29 cellular contexts compared by ENCODE assay signal in genomic region chr9:19807182-19807892, GRCh38. TPM values are rescaled to one million over a fixed set of nuclear protein-coding genes. Genes with fewer than 3 reads are reported as not detected.
"Had no signal": no experiment of that assay in that cellular context is flagged by ENCODE, and none has a peak within 500 bp of the region (broad histone marks: within the 10 kb centered on the region; RNA-seq: fewer than 3 reads in every experiment).

No MANE protein-coding gene starts in this region.

- H3K4me1 Mint-ChIP-seq: activated CD8-positive, alpha-beta memory T cell treated with anti-CD3 and anti-CD28 coated beads, Interleukin-2, amount 10 ng/mL, durations not matched to agents 7 days and 5 days; central memory CD8-positive, alpha-beta T cell; natural killer cell; stimulated activated effector memory CD8-positive, alpha-beta T cell treated with anti-CD3 and anti-CD28 coated beads, Interleukin-12 subunit alpha, Interleukin-12 subunit beta, amount 100 ng/mL, for 72 hours had no signal

- H3K36me3 Mint-ChIP-seq: activated CD8-positive, alpha-beta memory T cell treated with anti-CD3 and anti-CD28 coated beads, Interleukin-2, amount 10 ng/mL, durations not matched to agents 7 days and 5 days; activated naive CD4-positive, alpha-beta T cell treated with anti-CD3 and anti-CD28 coated beads, Interleukin-2, amount 50 U/mL, for 72 hours; natural killer cell; stimulated activated effector memory CD8-positive, alpha-beta T cell treated with anti-CD3 and anti-CD28 coated beads, Interleukin-12 subunit alpha, Interleukin-12 subunit beta, amount 100 ng/mL, for 72 hours had no signal

- H3K9me3 Mint-ChIP-seq: dendritic cell treated with granulocyte-macrophage colony-stimulating factor and Interleukin-4, amounts not matched to agents 40 ng/mL and 50 ng/mL, for 4 days had no signal

- ATAC-seq: activated CD8-positive, alpha-beta memory T cell treated with anti-CD3 and anti-CD28 coated beads, Interleukin-2, amount 10 ng/mL, durations not matched to agents 7 days and 5 days; activated CD8-positive, alpha-beta T cell treated with anti-CD3 and anti-CD28 coated beads, Interleukin-2, amount 10 ng/mL, durations not matched to agents 7 days and 5 days; activated naive CD4-positive, alpha-beta T cell treated with anti-CD3 and anti-CD28 coated beads, Interleukin-2, amount 50 U/mL, for 72 hours; left lung; natural killer cell; pancreas; sciatic nerve; stimulated activated effector memory CD8-positive, alpha-beta T cell treated with anti-CD3 and anti-CD28 coated beads, Interleukin-12 subunit alpha, Interleukin-12 subunit beta, amount 100 ng/mL, for 72 hours had no signal

- H3K27me3 ChIP-seq: esophagus squamous epithelium, left lung, pancreas had no signal

- H3K4me1 ChIP-seq: esophagus squamous epithelium, left lung, pancreas, prostate gland had no signal

- H3K4me3 ChIP-seq: esophagus squamous epithelium, hepatocyte, left lung, lung, pancreas, prostate gland, skin epidermis, thoracic aorta had no signal

- H3K27ac ChIP-seq: epithelial cell of prostate, esophagus squamous epithelium, hepatocyte, left lung, pancreas, prostate gland, skin epidermis, thoracic aorta had no signal

- H3K4me2 ChIP-seq: hepatocyte had no signal

- H2AFZ ChIP-seq: hepatocyte had no signal

- H3K36me3 ChIP-seq: esophagus squamous epithelium, left lung, pancreas, prostate gland, thoracic aorta had no signal

- H3K79me2 ChIP-seq: hepatocyte had no signal

- DNase-seq: activated CD8-positive, alpha-beta memory T cell treated with anti-CD3 and anti-CD28 coated beads, Interleukin-2, amount 10 ng/mL, durations not matched to agents 7 days and 5 days; activated CD8-positive, alpha-beta T cell treated with anti-CD3 and anti-CD28 coated beads, Interleukin-2, amount 10 ng/mL, durations not matched to agents 7 days and 5 days; activated naive CD4-positive, alpha-beta T cell; activated T-cell treated with anti-CD3 and anti-CD28 coated beads, Interleukin-2, amount 50 U/mL, for 48 hours; anterior cingulate cortex; effector CD4-positive, alpha-beta T cell; esophagus squamous epithelium; foreskin melanocyte; left lung; mesendoderm; natural killer cell; pancreas; retina; stimulated activated CD4-positive, alpha-beta T cell treated with anti-CD3 and anti-CD28 coated beads, Interleukin-4, amount 100 ng/mL, for 24 hours; T-helper 2 cell; trophoblast cell had no signal

- H3K9me3 ChIP-seq: esophagus squamous epithelium, pancreas, prostate gland, thoracic aorta had no signal

- H3K4me3 Mint-ChIP-seq: activated CD8-positive, alpha-beta memory T cell treated with anti-CD3 and anti-CD28 coated beads, Interleukin-2, amount 10 ng/mL, durations not matched to agents 7 days and 5 days; activated CD8-positive, alpha-beta T cell treated with anti-CD3 and anti-CD28 coated beads, Interleukin-2, amount 10 ng/mL, durations not matched to agents 7 days and 5 days; central memory CD8-positive, alpha-beta T cell; dendritic cell treated with granulocyte-macrophage colony-stimulating factor and Interleukin-4, amounts not matched to agents 40 ng/mL and 50 ng/mL, for 4 days; natural killer cell; stimulated activated effector memory CD8-positive, alpha-beta T cell treated with anti-CD3 and anti-CD28 coated beads, Interleukin-12 subunit alpha, Interleukin-12 subunit beta, amount 100 ng/mL, for 72 hours; stimulated activated naive CD8-positive, alpha-beta T cell treated with anti-CD3 and anti-CD28 coated beads, Interleukin-15, Interleukin-2, amounts not matched to agents 100 ng/mL and 50 ng/mL, for 24 hours had no signal

- H3K27ac Mint-ChIP-seq: activated CD8-positive, alpha-beta memory T cell treated with anti-CD3 and anti-CD28 coated beads, Interleukin-2, amount 10 ng/mL, durations not matched to agents 7 days and 5 days; activated CD8-positive, alpha-beta T cell treated with anti-CD3 and anti-CD28 coated beads, Interleukin-2, amount 10 ng/mL, durations not matched to agents 7 days and 5 days; activated naive CD4-positive, alpha-beta T cell treated with anti-CD3 and anti-CD28 coated beads, Interleukin-2, amount 50 U/mL, for 72 hours; dendritic cell treated with granulocyte-macrophage colony-stimulating factor and Interleukin-4, amounts not matched to agents 40 ng/mL and 50 ng/mL, for 4 days; natural killer cell; stimulated activated effector memory CD8-positive, alpha-beta T cell treated with anti-CD3 and anti-CD28 coated beads, Interleukin-12 subunit alpha, Interleukin-12 subunit beta, amount 100 ng/mL, for 72 hours; stimulated activated naive CD8-positive, alpha-beta T cell treated with anti-CD3 and anti-CD28 coated beads, Interleukin-15, Interleukin-2, amounts not matched to agents 100 ng/mL and 50 ng/mL, for 24 hours had no signal

RNA-seq across cellular contexts. Expression of gene SLC24A2, which starts 18.5 kb away (rescaled TPM):
- total RNA-seq: activated CD8-positive, alpha-beta memory T cell treated with anti-CD3 and anti-CD28 coated beads, Interleukin-2, amount 10 ng/mL, durations not matched to agents 7 days and 5 days; activated CD8-positive, alpha-beta T cell treated with anti-CD3 and anti-CD28 coated beads, Interleukin-2, amount 10 ng/mL, durations not matched to agents 7 days and 5 days; bronchial epithelial cell; esophagus squamous epithelium; thoracic aorta had no signal
- polyA plus RNA-seq: lung had no signal
